35 cellular contexts compared by ENCODE assay signal in genomic region chr17:77028900-77029299, GRCh38.
DNase-seq lines count a peak whose midpoint lies in the region; ATAC-seq, FAIRE-seq and TF ChIP-seq lines count a peak whose summit lies in the region.
"Had no signal": no experiment of that assay in that cellular context is flagged by ENCODE, and none has a peak within 500 bp of the region (broad histone marks: within the 10 kb centered on the region; RNA-seq: fewer than 3 reads in every experiment).

No MANE protein-coding gene starts in this region.

- no peak overlapping the region for H4K8ac ChIP-seq in IMR-90 (ENCODE audit: low read depth in 2 of 2, low read length in 2 of 2)

- H3K9ac ChIP-seq in HepG2 (ENCODE audit: insufficient read depth, low read depth, low read length) (no peak overlapping the region), IMR-90 (ENCODE audit: low read depth, low read length) (no peak overlapping the region), K562 (ENCODE audit: insufficient read depth in 1 of 2, low read depth in 2 of 2, low read length in 2 of 2) (no peak overlapping the region)
- H3K9ac ChIP-seq: BLaER1; BLaER1 treated with 17β-estradiol and CSF1 and Interleukin-3, amounts not matched to agents 10 nM and 100 nM had no signal

- peaks cover 8% of the 10 kb centered on the region; the same call in 1 of the 2 replicates for H3K9me3 ChIP-seq in HepG2 (ENCODE audit: low read length)
- no peaks in the 10 kb centered on the region for H3K9me3 ChIP-seq in right lobe of liver
- H3K9me3 ChIP-seq in IMR-90 (ENCODE audit: control insufficient read depth, insufficient read depth, low read length): peaks cover 12% of the 10 kb centered on the region
- H3K9me3 ChIP-seq in K562 (replicated peaks; ENCODE audit: control insufficient read depth, insufficient read depth, low read depth, low read length): peaks cover 7% of the 10 kb centered on the region
- H3K9me3 ChIP-seq: BE2C had no signal

- in situ Hi-C loops in HepG2 (cut with HindIII; ENCODE audit: extremely low pct_ligation_motif_present, low pct_unique_long_range_greater_than_20kb) (no loop called here), IMR-90 (cut with MboI; ENCODE audit: low sequenced_read_pairs) (no loop called here), K562 (cut with MboI) (no loop called here)

- H3K79me1 ChIP-seq in IMR-90 (ENCODE audit: low read depth in 1 of 2, low read length in 2 of 2): no peaks in the 10 kb centered on the region

- DNase-seq in HepG2 (ENCODE audit: low spot score) (no peak), right lobe of liver (no peak), IMR-90 (no peak), K562 (ENCODE audit: extremely low read depth in 1 of 4, low spot score in 3 of 4) (no peak), NCI-H1105 (lab: John Stamatoyannopoulos, UW) (no peak), NCI-H1436 (lab: John Stamatoyannopoulos, UW) (no peak)
- DNase-seq: 8988T; ACHN; AML-193; BE2C; C1 segment of cervical spinal cord; Caco-2; Calu3; CD4-positive, alpha-beta memory T cell; CD4-positive, alpha-beta T cell; CD4-positive, CD25-positive, alpha-beta regulatory T cell; CD8-positive, alpha-beta memory T cell; CD8-positive, alpha-beta T cell; COR-L47; DMS 273 treated with DMSO at 0.1 percent for 48 hours; DMS153; DMS53; DMS79; DMS79 treated with DMSO at 0.1 percent for 48 hours; DND-41; EL had no signal

- peaks cover 0 to 28% of the 10 kb centered on the region in 2 experiments; a peak in 3 of 5 replicates for H3K27me3 ChIP-seq in HepG2 (ENCODE audit: control insufficient read depth in 1 of 2, insufficient read depth in 2 of 2, low read length in 2 of 2)
- no peaks in the 10 kb centered on the region for H3K27me3 ChIP-seq in right lobe of liver
- H3K27me3 ChIP-seq in IMR-90 (ENCODE audit: control insufficient read depth, insufficient read depth, low read length): peaks cover 31% of the 10 kb centered on the region
- peaks cover 5 to 54% of the 10 kb centered on the region in 2 experiments for H3K27me3 ChIP-seq in K562 (ENCODE audit: control insufficient read depth in 2 of 2, insufficient read depth in 2 of 2, low read length in 2 of 2)
- H3K27me3 ChIP-seq: BE2C, BLaER1 had no signal

- H2AFZ ChIP-seq in HepG2 (ENCODE audit: low read length): no peak overlapping the region
- H2AFZ ChIP-seq in IMR-90 (replicated peaks; ENCODE audit: low read length, poor library complexity): no peak overlapping the region
- H2AFZ ChIP-seq in K562 (ENCODE audit: low read depth, low read length): no peak overlapping the region

- H2BK20ac ChIP-seq in IMR-90 (ENCODE audit: low read depth, low read length): no peak overlapping the region

- FAIRE-seq in HepG2 (lab: Jason Lieb, UNC) (no peak), K562 (lab: Jason Lieb, UNC) (no peak)
- FAIRE-seq: A204.1, A549, D721Med had no signal

- no peak overlapping the region for H2BK5ac ChIP-seq in IMR-90 (ENCODE audit: low read depth, low read length, poor library complexity, severe bottlenecking)

- H3K4me1 ChIP-seq in HepG2 (ENCODE audit: insufficient read depth, low read length) (no peaks in the 10 kb centered on the region), right lobe of liver (no peaks in the 10 kb centered on the region), IMR-90 (ENCODE audit: control insufficient read depth, insufficient read depth, low read length) (no peaks in the 10 kb centered on the region), K562 (replicated peaks in 1 of 2; ENCODE audit: control insufficient read depth in 2 of 2, insufficient read depth in 2 of 2, low read length in 2 of 2) (no peaks in the 10 kb centered on the region)
- H3K4me1 ChIP-seq: A549, BE2C, Caco-2 had no signal

- H3K4ac ChIP-seq in IMR-90 (ENCODE audit: low read depth, low read length): no peak overlapping the region

- POLR2A ChIA-PET in HepG2 (lab: Yijun Ruan, JAX) (no interaction called here), IMR-90 (lab: Charles Lee; ENCODE audit: unreplicated experiment) (no interaction called here), K562 (lab: Yijun Ruan, JAX) (no interaction called here)

- H2BK15ac ChIP-seq in IMR-90 (ENCODE audit: low read depth, low read length): no peak overlapping the region

- 45% methylated on average over 8 of the region's 8 CpGs for WGBS in HepG2 (ENCODE audit: low lambda C conversion rate)
- 74% methylated on average over 8 of the region's 8 CpGs for WGBS in right lobe of liver (ENCODE audit: insufficient coverage, low coverage, low lambda C conversion rate, missing lambda C conversion rate)
- no CpG with 5 or more reads among the region's 8 CpGs for WGBS in IMR-90 (ENCODE audit: extremely low coverage in 2 of 2, insufficient read length in 1 of 2), 2 experiments
- 10% methylated on average over 8 of the region's 8 CpGs for WGBS in K562 (ENCODE audit: insufficient coverage, low coverage, missing lambda C conversion rate)

- H3K79me2 ChIP-seq in HepG2 (ENCODE audit: insufficient read depth, low read length): no peaks in the 10 kb centered on the region
- no peaks in the 10 kb centered on the region for H3K79me2 ChIP-seq in K562 (ENCODE audit: control insufficient read depth, insufficient read depth, low read length)

- H2BK120ac ChIP-seq in IMR-90 (ENCODE audit: low read depth, low read length): no peak overlapping the region

- H2AK5ac ChIP-seq in IMR-90 (ENCODE audit: low read depth, low read length): no peak overlapping the region

- no peak overlapping the region for H3K14ac ChIP-seq in IMR-90 (replicated peaks; ENCODE audit: low read depth, low read length)

- no peak overlapping the region for H3K18ac ChIP-seq in IMR-90 (ENCODE audit: low read depth, low read length)

- TF ChIP-seq CTCF in HepG2 (CRISPR knock-in tag; IDR thresholded peaks at IDR 0.05): no peak
- TF ChIP-seq CTCF in right lobe of liver (IDR thresholded peaks at IDR 0.05): no peak
- TF ChIP-seq CTCF in IMR-90 (conservative IDR thresholded peaks at IDR 0.05; ENCODE audit: low read depth, low read length): no peak
- no peak for TF ChIP-seq CTCF in K562 (IDR thresholded peaks at IDR 0.05 in 2 of 3, conservative IDR thresholded peaks at IDR 0.05 in 1 of 3; ENCODE audit: insufficient read depth in 2 of 3, low read depth in 1 of 3, low read length in 3 of 3)

- no peak overlapping the region for H3K23ac ChIP-seq in IMR-90 (ENCODE audit: low read depth, low read length)

- ATAC-seq in HepG2 (no peak), right lobe of liver (no peak), IMR-90 (ENCODE audit: low read depth) (no peak), K562 (no peak), GM21737 (IDR thresholded peaks at IDR 0.05; ENCODE audit: unreplicated experiment) (no peak)
- ATAC-seq: A549; CD8-positive, alpha-beta T cell had no signal

- TF ChIP-seq EP300 in HepG2 (IDR thresholded peaks at IDR 0.05; ENCODE audit: low read depth in 2 of 2, low read length in 2 of 2): no peak
- TF ChIP-seq EP300 in HepG2 (CRISPR knock-in tag; IDR thresholded peaks at IDR 0.05; ENCODE audit: borderline replicate concordance): no peak
- no peak for TF ChIP-seq EP300 in Ishikawa (IDR thresholded peaks at IDR 0.05; ENCODE audit: borderline replicate concordance)
- no peak for TF ChIP-seq EP300 in K562 (IDR thresholded peaks at IDR 0.05; ENCODE audit: low read length)

- no peak overlapping the region for H3K4me3 ChIP-seq in HepG2 (replicated peaks in 1 of 3; ENCODE audit: insufficient read depth in 1 of 3, low read depth in 2 of 3, low read length in 3 of 3)
- H3K4me3 ChIP-seq in right lobe of liver: no peak overlapping the region
- no peak overlapping the region for H3K4me3 ChIP-seq in IMR-90 (ENCODE audit: insufficient read depth, low read depth, low read length)
- no peak overlapping the region for H3K4me3 ChIP-seq in K562
- H3K4me3 ChIP-seq: A549; BLaER1; BLaER1 treated with 17β-estradiol and CSF1 and Interleukin-3, amounts not matched to agents 10 nM and 100 nM had no signal

- no peak for TF ChIP-seq RAD21 in HepG2 (CRISPR knock-in tag; IDR thresholded peaks at IDR 0.05)
- no peak for TF ChIP-seq RAD21 in IMR-90 (IDR thresholded peaks at IDR 0.05; ENCODE audit: low read length)
- no peak for TF ChIP-seq RAD21 in Ishikawa (IDR thresholded peaks at IDR 0.05; ENCODE audit: low read depth)
- TF ChIP-seq RAD21 in K562 (CRISPR knock-in tag; conservative IDR thresholded peaks at IDR 0.05 in 1 of 2, IDR thresholded peaks at IDR 0.05 in 1 of 2): no peak

- no peak overlapping the region for H4K5ac ChIP-seq in IMR-90 (ENCODE audit: low read depth, low read length)

- H3K27ac ChIP-seq in HepG2 (ENCODE audit: extremely low read length, insufficient read depth, low read length) (no peak overlapping the region), right lobe of liver (no peak overlapping the region), IMR-90 (ENCODE audit: insufficient read depth, low read length) (no peak overlapping the region), K562 (ENCODE audit: extremely low read depth, low read depth, low read length) (no peak overlapping the region)
- H3K27ac ChIP-seq: 22Rv1; A549; BLaER1; BLaER1 treated with 17β-estradiol and CSF1 and Interleukin-3, amounts not matched to agents 10 nM and 100 nM; C4-2B had no signal

- no peak for TF ChIP-seq POLR2A in HepG2 (IDR thresholded peaks at IDR 0.05; ENCODE audit: insufficient read depth in 1 of 2, low read depth in 2 of 2, low read length in 2 of 2)
- no peak for TF ChIP-seq POLR2A in right lobe of liver (IDR thresholded peaks at IDR 0.05)
- no peak for TF ChIP-seq POLR2A in IMR-90 (IDR thresholded peaks at IDR 0.05; ENCODE audit: low read depth, low read length)
- TF ChIP-seq POLR2A in K562 (conservative IDR thresholded peaks at IDR 0.05): no peak

- dilution Hi-C loops in IMR-90 (cut with HindIII; ENCODE audit: low sequenced_read_pairs, unreplicated experiment): no loop called here

- intact Hi-C loops in HepG2 (cut with micrococcal nuclease; ENCODE audit: unreplicated experiment): no loop called here
- intact Hi-C loops in right lobe of liver (cut with DNase I): no loop called here
- intact Hi-C loops in IMR-90 (cut with micrococcal nuclease): no loop called here
- intact Hi-C loops in K562 (cut with micrococcal nuclease): no loop called here

- no peak overlapping the region for H3K56ac ChIP-seq in IMR-90 (ENCODE audit: extremely low read depth, insufficient read depth, low read length)

- H3K9me1 ChIP-seq in IMR-90 (ENCODE audit: insufficient read depth, low read length) (no peaks in the 10 kb centered on the region), K562 (ENCODE audit: control insufficient read depth, insufficient read depth, low read length) (no peaks in the 10 kb centered on the region)

- H4K20me1 ChIP-seq in HepG2 (ENCODE audit: insufficient read depth, low read length): no peaks in the 10 kb centered on the region
- H4K20me1 ChIP-seq in IMR-90 (ENCODE audit: insufficient read depth, low read length): no peaks in the 10 kb centered on the region
- H4K20me1 ChIP-seq in K562 (replicated peaks; ENCODE audit: control insufficient read depth, insufficient read depth, low read length): no peaks in the 10 kb centered on the region
- H4K20me1 ChIP-seq: BLaER1; BLaER1 treated with 17β-estradiol and CSF1 and Interleukin-3, amounts not matched to agents 10 nM and 100 nM had no signal

- H3K36me3 ChIP-seq in HepG2 (replicated peaks in 1 of 2; ENCODE audit: control insufficient read depth in 1 of 2, insufficient read depth in 2 of 2, low read length in 2 of 2) (no peaks in the 10 kb centered on the region), right lobe of liver (no peaks in the 10 kb centered on the region), IMR-90 (ENCODE audit: control insufficient read depth, insufficient read depth, low read length) (no peaks in the 10 kb centered on the region), K562 (ENCODE audit: control insufficient read depth, insufficient read depth, low read length) (no peaks in the 10 kb centered on the region)
- H3K36me3 ChIP-seq: BE2C; BLaER1 treated with 17β-estradiol and CSF1 and Interleukin-3, amounts not matched to agents 10 nM and 100 nM had no signal

- H4K91ac ChIP-seq in IMR-90 (ENCODE audit: insufficient read depth, low read depth, low read length): no peak overlapping the region

- H3K4me2 ChIP-seq in HepG2 (ENCODE audit: low read depth, low read length) (no peak overlapping the region), IMR-90 (ENCODE audit: low read depth, low read length) (no peak overlapping the region), K562 (ENCODE audit: insufficient read depth, low read length) (no peak overlapping the region)
- H3K4me2 ChIP-seq: A549; BLaER1; BLaER1 treated with 17β-estradiol and CSF1 and Interleukin-3, amounts not matched to agents 10 nM and 100 nM had no signal

- CTCF ChIA-PET in HepG2 (lab: Yijun Ruan, JAX; ENCODE audit: low intra/inter-chr PET ratio, low total read pairs) (no interaction called here), IMR-90 (lab: Yijun Ruan, JAX) (no interaction called here), K562 (lab: Yijun Ruan, JAX; ENCODE audit: low intra/inter-chr PET ratio) (no interaction called here)

- no TSS peak for BruUV-seq in HepG2 (replicated peaks; lab: Mats Ljungman, UMichigan)
- BruUV-seq in IMR-90 (replicated peaks; lab: Mats Ljungman, UMichigan): no TSS peak
- no TSS peak for BruUV-seq in K562 (replicated peaks; lab: Mats Ljungman, UMichigan)

- H2AK9ac ChIP-seq in IMR-90 (replicated peaks; ENCODE audit: low read depth, low read length, poor library complexity): no peak overlapping the region

Comparison
In these comparisons a context has a peak if more than half of its experiments do, and no peak if none do; other contexts are left out.
1. Of the 241 proteins assayed by ChIP-seq in both HepG2 and K562: peak only in HepG2: none; only in K562: none; in both: CEBPB; in neither: 239; mixed calls (peak in some experiments, not most) for 1.